Comparison of ENCODE assay signal across 1 cellular context in the genomic region with DNA sequence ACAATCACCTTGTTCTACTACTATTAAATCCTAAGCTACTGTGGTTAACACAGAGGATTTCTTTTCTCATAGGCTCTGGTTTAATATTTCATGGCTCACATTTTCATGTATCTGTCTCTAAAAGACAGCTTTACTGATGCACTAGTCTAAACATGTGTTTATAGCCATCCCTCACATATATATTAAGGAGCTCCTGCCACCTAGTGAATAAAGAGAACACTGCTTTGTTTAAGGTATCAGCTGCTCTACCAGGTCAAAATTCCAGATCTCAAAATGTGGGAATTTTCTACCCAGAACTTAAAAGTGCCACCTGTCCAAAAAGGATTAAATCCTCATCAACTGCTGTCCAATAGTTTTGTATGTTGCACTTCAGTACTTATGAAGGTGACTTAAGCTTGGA.
TF ChIP-seq lines count a peak whose summit lies in the region.

No MANE protein-coding gene starts in this region.

TF ChIP-seq in K562, 482 proteins besides CTCF, POLR2A, EP300 and RAD21 (continued from another document):
- TF ChIP-seq, protein P1, sequence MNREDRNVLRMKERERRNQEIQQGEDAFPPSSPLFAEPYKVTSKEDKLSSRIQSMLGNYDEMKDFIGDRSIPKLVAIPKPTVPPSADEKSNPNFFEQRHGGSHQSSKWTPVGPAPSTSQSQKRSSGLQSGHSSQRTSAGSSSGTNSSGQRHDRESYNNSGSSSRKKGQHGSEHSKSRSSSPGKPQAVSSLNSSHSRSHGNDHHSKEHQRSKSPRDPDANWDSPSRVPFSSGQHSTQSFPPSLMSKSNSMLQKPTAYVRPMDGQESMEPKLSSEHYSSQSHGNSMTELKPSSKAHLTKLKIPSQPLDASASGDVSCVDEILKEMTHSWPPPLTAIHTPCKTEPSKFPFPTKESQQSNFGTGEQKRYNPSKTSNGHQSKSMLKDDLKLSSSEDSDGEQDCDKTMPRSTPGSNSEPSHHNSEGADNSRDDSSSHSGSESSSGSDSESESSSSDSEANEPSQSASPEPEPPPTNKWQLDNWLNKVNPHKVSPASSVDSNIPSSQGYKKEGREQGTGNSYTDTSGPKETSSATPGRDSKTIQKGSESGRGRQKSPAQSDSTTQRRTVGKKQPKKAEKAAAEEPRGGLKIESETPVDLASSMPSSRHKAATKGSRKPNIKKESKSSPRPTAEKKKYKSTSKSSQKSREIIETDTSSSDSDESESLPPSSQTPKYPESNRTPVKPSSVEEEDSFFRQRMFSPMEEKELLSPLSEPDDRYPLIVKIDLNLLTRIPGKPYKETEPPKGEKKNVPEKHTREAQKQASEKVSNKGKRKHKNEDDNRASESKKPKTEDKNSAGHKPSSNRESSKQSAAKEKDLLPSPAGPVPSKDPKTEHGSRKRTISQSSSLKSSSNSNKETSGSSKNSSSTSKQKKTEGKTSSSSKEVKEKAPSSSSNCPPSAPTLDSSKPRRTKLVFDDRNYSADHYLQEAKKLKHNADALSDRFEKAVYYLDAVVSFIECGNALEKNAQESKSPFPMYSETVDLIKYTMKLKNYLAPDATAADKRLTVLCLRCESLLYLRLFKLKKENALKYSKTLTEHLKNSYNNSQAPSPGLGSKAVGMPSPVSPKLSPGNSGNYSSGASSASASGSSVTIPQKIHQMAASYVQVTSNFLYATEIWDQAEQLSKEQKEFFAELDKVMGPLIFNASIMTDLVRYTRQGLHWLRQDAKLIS (CRISPR knock-in tag; IDR thresholded peaks at IDR 0.05), result no peak
- TF ChIP-seq SFPQ (IDR thresholded peaks at IDR 0.05; ENCODE audit: low read depth, low read length), result no peak
- no peak for TF ChIP-seq ZNF398 (CRISPR knock-in tag; IDR thresholded peaks at IDR 0.05)
- no peak for TF ChIP-seq NELFE (IDR thresholded peaks at IDR 0.05; ENCODE audit: insufficient read depth, insufficient read length)
- no peak for TF ChIP-seq ESRRA (IDR thresholded peaks at IDR 0.05; ENCODE audit: borderline replicate concordance, low read depth)
